In the genomic region with DNA sequence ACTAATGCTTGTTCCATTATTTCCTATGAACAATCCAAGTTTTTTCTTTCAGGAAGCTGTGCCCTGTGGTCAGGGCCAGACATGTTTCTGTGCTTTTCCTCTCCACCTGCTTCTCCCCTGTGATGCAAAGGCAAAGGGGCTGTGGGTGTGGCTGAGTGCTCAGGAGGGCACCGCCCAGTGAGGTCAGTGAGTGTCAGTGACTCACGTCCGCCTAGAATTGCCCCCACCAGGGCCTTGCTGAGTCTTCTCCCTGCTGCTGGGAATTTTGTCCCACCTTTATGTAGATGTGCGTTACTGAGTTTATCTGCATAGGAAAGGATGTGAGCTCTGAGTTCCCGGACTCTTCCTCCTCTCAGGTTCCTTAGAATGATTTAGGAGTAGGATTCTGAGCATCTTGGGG, we compare ENCODE assay signal across 1 cellular context.
TF ChIP-seq lines count a peak whose summit lies in the region.

No MANE protein-coding gene starts in this region.

TF ChIP-seq in K562, 482 proteins besides CTCF, POLR2A, EP300 and RAD21 (continued from another document):
- TF ChIP-seq ATF1 (CRISPR knock-in tag; IDR thresholded peaks at IDR 0.05) (no peak), ATF1 (tag; IDR thresholded peaks at IDR 0.05) (peak; percentile 46; the same call in 1 of the 2 replicates), ZNF561 (CRISPR knock-in tag; conservative IDR thresholded peaks at IDR 0.05) (no peak), HCFC1 (IDR thresholded peaks at IDR 0.05; ENCODE audit: low read depth, low read length) (0 out of 2 replicates have a peak, but pooled peaks have one; percentile 26), JUN (IDR thresholded peaks at IDR 0.05; ENCODE audit: borderline replicate concordance, low read depth, low read length) (peak; percentile 70; the same call in 1 of the 2 replicates), JUN (CRISPR knock-in tag; IDR thresholded peaks at IDR 0.05; ENCODE audit: borderline replicate concordance) (no peak), ATF7 (IDR thresholded peaks at IDR 0.05) (peak; percentile 37; the same call in 1 of the 2 replicates), ZNF589 (CRISPR knock-in tag; IDR thresholded peaks at IDR 0.05; ENCODE audit: low read depth) (peak; percentile 27; the same call in 1 of the 2 replicates), YBX1 (IDR thresholded peaks at IDR 0.05) (no peak), THAP7 (CRISPR knock-in tag; IDR thresholded peaks at IDR 0.05) (peak; percentile 92), JUND (IDR thresholded peaks at IDR 0.05; ENCODE audit: borderline replicate concordance, low read depth, low read length) (peak; percentile 73), JUND (tag; IDR thresholded peaks at IDR 0.05; ENCODE audit: borderline replicate concordance, low read depth, low read length) (peak; percentile 73; the same call in 1 of the 3 replicates), BCL6 (CRISPR knock-in tag; IDR thresholded peaks at IDR 0.05) (no peak), ATF3 (IDR thresholded peaks at IDR 0.05) (peak; percentile 66), ATF3 (CRISPR knock-in tag; conservative IDR thresholded peaks at IDR 0.05) (0 out of 2 replicates have a peak, but pooled peaks have one; percentile 50)
- TF ChIP-seq, protein P1, sequence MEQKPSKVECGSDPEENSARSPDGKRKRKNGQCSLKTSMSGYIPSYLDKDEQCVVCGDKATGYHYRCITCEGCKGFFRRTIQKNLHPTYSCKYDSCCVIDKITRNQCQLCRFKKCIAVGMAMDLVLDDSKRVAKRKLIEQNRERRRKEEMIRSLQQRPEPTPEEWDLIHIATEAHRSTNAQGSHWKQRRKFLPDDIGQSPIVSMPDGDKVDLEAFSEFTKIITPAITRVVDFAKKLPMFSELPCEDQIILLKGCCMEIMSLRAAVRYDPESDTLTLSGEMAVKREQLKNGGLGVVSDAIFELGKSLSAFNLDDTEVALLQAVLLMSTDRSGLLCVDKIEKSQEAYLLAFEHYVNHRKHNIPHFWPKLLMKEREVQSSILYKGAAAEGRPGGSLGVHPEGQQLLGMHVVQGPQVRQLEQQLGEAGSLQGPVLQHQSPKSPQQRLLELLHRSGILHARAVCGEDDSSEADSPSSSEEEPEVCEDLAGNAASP (IDR thresholded peaks at IDR 0.05), result no peak
- TF ChIP-seq, protein P2, sequence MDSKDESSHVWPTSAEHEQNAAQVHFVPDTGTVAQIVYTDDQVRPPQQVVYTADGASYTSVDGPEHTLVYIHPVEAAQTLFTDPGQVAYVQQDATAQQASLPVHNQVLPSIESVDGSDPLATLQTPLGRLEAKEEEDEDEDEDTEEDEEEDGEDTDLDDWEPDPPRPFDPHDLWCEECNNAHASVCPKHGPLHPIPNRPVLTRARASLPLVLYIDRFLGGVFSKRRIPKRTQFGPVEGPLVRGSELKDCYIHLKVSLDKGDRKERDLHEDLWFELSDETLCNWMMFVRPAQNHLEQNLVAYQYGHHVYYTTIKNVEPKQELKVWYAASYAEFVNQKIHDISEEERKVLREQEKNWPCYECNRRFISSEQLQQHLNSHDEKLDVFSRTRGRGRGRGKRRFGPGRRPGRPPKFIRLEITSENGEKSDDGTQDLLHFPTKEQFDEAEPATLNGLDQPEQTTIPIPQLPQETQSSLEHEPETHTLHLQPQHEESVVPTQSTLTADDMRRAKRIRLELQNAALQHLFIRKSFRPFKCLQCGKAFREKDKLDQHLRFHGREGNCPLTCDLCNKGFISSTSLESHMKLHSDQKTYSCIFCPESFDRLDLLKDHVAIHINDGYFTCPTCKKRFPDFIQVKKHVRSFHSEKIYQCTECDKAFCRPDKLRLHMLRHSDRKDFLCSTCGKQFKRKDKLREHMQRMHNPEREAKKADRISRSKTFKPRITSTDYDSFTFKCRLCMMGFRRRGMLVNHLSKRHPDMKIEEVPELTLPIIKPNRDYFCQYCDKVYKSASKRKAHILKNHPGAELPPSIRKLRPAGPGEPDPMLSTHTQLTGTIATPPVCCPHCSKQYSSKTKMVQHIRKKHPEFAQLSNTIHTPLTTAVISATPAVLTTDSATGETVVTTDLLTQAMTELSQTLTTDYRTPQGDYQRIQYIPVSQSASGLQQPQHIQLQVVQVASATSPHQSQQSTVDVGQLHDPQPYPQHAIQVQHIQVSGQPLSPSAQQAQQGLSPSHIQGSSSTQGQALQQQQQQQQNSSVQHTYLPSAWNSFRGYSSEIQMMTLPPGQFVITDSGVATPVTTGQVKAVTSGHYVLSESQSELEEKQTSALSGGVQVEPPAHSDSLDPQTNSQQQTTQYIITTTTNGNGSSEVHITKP (IDR thresholded peaks at IDR 0.05; ENCODE audit: partially characterized antibody), result no peak
